Comparison of ENCODE assay signal across 28 cellular contexts in the genomic region with DNA sequence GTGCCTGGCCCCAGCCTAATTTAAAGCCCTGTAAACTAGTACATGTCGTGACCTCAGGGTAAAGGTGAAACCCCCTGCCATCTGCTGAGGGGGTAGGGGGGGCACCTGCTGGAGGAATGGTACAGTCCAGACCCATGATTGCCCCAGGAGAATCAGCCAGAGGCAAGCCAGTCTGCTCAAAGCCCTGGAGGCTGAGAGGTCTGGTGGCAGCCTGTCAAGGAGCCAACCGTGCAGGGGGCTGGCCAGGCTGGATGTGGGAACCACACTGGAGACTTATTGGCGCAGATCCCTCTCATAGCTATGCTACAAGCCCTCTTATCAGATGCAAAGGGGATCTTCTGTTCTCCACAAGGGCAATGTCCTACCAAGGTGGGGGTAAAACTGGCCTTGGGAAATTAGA.
"Had no signal": no experiment of that assay in that cellular context is flagged by ENCODE, and none has a peak within 500 bp of the region (broad histone marks: within the 10 kb centered on the region; RNA-seq: fewer than 3 reads in every experiment).

No MANE protein-coding gene starts in this region.

- H3K4me1 ChIP-seq: ascending aorta, body of pancreas, breast epithelium, Peyer's patch had no signal

- DNase-seq: activated CD4-positive, alpha-beta T cell treated with anti-CD3 and anti-CD28 coated beads, Interleukin-2, amount 10 ng/mL, durations not matched to agents 24 days and 14 days; activated CD4-positive, alpha-beta T cell treated with anti-CD3 and anti-CD28 coated beads, Interleukin-2, amount 50 U/mL, for 4 hours; activated CD8-positive, alpha-beta T cell treated with anti-CD3 and anti-CD28 coated beads for 36 hours; activated effector memory CD4-positive, alpha-beta T cell treated with anti-CD3 and anti-CD28 coated beads, Interleukin-2, amount 50 U/mL, for 16 hours; activated naive CD4-positive, alpha-beta T cell; activated naive CD4-positive, alpha-beta T cell treated with anti-CD3 and anti-CD28 coated beads, Interleukin-2, amount 50 U/mL, for 16 hours; activated naive CD8-positive, alpha-beta T cell treated with anti-CD3 and anti-CD28 coated beads for 36 hours; activated T-cell treated with anti-CD3 and anti-CD28 coated beads, Interleukin-2, amount 50 U/mL, for 1 hour; activated T-cell treated with anti-CD3 and anti-CD28 coated beads, Interleukin-2, amount 50 U/mL, for 72 hours; amygdala; body of pancreas; Karpas-422; KBM-7; NCI-H1048; NCI-H1105 treated with DMSO at 0.1 percent for 48 hours; NCI-H1436; NCI-H1694; NCI-H1930; NCI-H345; NCI-H524 treated with DMSO at 0.1 percent for 48 hours; NCI-H748 treated with DMSO at 0.1 percent for 48 hours; NK-92 treated with Interleukin-12 subunit alpha and Interleukin-12 subunit beta, amount 100 ng/mL, for 24 hours; PC-3; Peyer's patch had no signal

- H3K4me3 ChIP-seq: ascending aorta, body of pancreas, breast epithelium, Peyer's patch, SK-N-MC had no signal

- H3K36me3 ChIP-seq: ascending aorta, breast epithelium, Peyer's patch had no signal

- H3K27me3 ChIP-seq: ascending aorta, body of pancreas, Peyer's patch had no signal

- H3K27ac ChIP-seq: ascending aorta, body of pancreas, breast epithelium, Peyer's patch, RWPE1, SK-N-MC had no signal

- H3K9me3 ChIP-seq: ascending aorta, body of pancreas, breast epithelium, Peyer's patch had no signal
